Comparison of ENCODE assay signal across 12 cellular contexts in the genomic region with DNA sequence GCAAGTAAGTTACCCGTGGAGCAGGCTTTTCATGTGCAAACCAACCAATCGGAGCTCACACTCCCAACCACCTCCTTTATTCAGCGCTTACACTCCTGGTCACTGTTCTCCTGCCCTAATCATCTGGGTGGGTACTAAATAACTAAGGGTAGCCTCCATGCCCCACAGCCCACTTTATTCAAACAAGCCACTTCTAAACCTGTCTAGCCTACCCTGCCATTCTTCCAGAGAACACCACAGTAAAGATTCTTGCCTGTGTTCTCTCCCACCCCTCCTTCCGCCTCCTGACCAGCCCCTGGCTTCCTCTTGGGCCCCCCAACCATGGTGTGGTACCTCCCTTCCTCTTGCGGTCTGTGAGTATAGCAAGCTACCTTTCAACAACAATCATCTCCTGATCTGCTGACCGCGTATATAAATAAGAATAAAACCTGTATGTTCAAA.
A peak's percentile ranks its signal among the peaks of the same experiment; 100 is the strongest.
DNase-seq lines count a peak whose midpoint lies in the region; ATAC-seq and TF ChIP-seq lines count a peak whose summit lies in the region.
"Had no signal": no experiment of that assay in that cellular context is flagged by ENCODE, and none has a peak within 500 bp of the region (broad histone marks: within the 10 kb centered on the region; RNA-seq: fewer than 3 reads in every experiment).

No MANE protein-coding gene starts in this region.

- BruUV-seq in PC-9 (replicated peaks; lab: Mats Ljungman, UMichigan), result no TSS peak

- H4K20me1 ChIP-seq in PC-9 (ENCODE audit: insufficient read depth), result no peaks in the 10 kb centered on the region

- H3K27me3 ChIP-seq in PC-9 (ENCODE audit: insufficient read depth, low read depth), result peaks cover 22% of the 10 kb centered on the region; the same call in 1 of the 2 replicates
- H3K27me3 ChIP-seq: cardiac muscle cell had no signal

- H3K27ac Mint-ChIP-seq in T-helper 17 cell, result peak overlapping the region; percentile 94
- H3K27ac Mint-ChIP-seq in activated naive CD4-positive, alpha-beta T cell treated with anti-CD3 and anti-CD28 coated beads, Interleukin-2, amount 10 ng/mL, durations not matched to agents 7 days and 5 days, result peak overlapping the region; percentile 87
- peak overlapping the region; percentile 64 to 76 for H3K27ac Mint-ChIP-seq in natural killer cell treated with Interleukin-12 subunit alpha and Interleukin-12 subunit beta and Interleukin-15 and Interleukin-18, amount 100 ng/mL, for 72 hours

- intact Hi-C loops in PC-9 (cut with micrococcal nuclease; ENCODE audit: unreplicated experiment), result no loop called here

- TF ChIP-seq CTCF in GM12865 (IDR thresholded peaks at IDR 0.05; ENCODE audit: insufficient read depth, low read depth, low read length, missing control alignments) (no peak), PC-9 (conservative IDR thresholded peaks at IDR 0.05) (no peak)

- POLR2A ChIA-PET in PC-9 (lab: Charles Lee; ENCODE audit: unreplicated experiment), result no interaction called here

- H3F3A ChIP-seq in PC-9 (ENCODE audit: insufficient read depth, low read depth), result no peaks in the 10 kb centered on the region

- H3K9me3 ChIP-seq in T-helper 17 cell (ENCODE audit: control insufficient read depth, low read length, poor library complexity, severe bottlenecking), result peaks cover 3% of the 10 kb centered on the region
- no peaks in the 10 kb centered on the region for H3K9me3 ChIP-seq in PC-9 (ENCODE audit: insufficient read depth, low read depth)

- H3K9me3 Mint-ChIP-seq in activated naive CD4-positive, alpha-beta T cell treated with anti-CD3 and anti-CD28 coated beads, Interleukin-2, amount 10 ng/mL, durations not matched to agents 7 days and 5 days, result peaks cover 16% of the 10 kb centered on the region
- peaks cover 5% of the 10 kb centered on the region for H3K9me3 Mint-ChIP-seq in natural killer cell treated with Interleukin-12 subunit alpha and Interleukin-12 subunit beta and Interleukin-15 and Interleukin-18, amount 100 ng/mL, for 72 hours

- peaks cover 40% of the 10 kb centered on the region for H3K4me1 Mint-ChIP-seq in T-helper 17 cell
- peaks cover 65% of the 10 kb centered on the region for H3K4me1 Mint-ChIP-seq in activated naive CD4-positive, alpha-beta T cell treated with anti-CD3 and anti-CD28 coated beads, Interleukin-2, amount 10 ng/mL, durations not matched to agents 7 days and 5 days
- peaks cover 39 to 62% of the 10 kb centered on the region in 2 donors for H3K4me1 Mint-ChIP-seq in natural killer cell treated with Interleukin-12 subunit alpha and Interleukin-12 subunit beta and Interleukin-15 and Interleukin-18, amount 100 ng/mL, for 72 hours (ENCODE audit: low read depth in 2 of 2)

- peak overlapping the region; percentile 83 for H3K4me3 Mint-ChIP-seq in T-helper 17 cell
- peak overlapping the region; percentile 8 for H3K4me3 Mint-ChIP-seq in activated naive CD4-positive, alpha-beta T cell treated with anti-CD3 and anti-CD28 coated beads, Interleukin-2, amount 10 ng/mL, durations not matched to agents 7 days and 5 days
- H3K4me3 Mint-ChIP-seq in natural killer cell treated with Interleukin-12 subunit alpha and Interleukin-12 subunit beta and Interleukin-15 and Interleukin-18, amount 100 ng/mL, for 72 hours, result peak overlapping the region; percentile 74

- no peaks in the 10 kb centered on the region for H3K36me3 ChIP-seq in PC-9 (ENCODE audit: low read depth)
- H3K36me3 ChIP-seq: cardiac muscle cell had no signal

- ATAC-seq in T-helper 17 cell (peak; percentile 59), GM21390 (IDR thresholded peaks at IDR 0.05; ENCODE audit: unreplicated experiment) (no peak)
- peak; percentile 61 to 78 for ATAC-seq in natural killer cell treated with Interleukin-12 subunit alpha and Interleukin-12 subunit beta and Interleukin-15 and Interleukin-18, amount 100 ng/mL, for 72 hours

- no peak overlapping the region for H3K27ac ChIP-seq in PC-9
- H3K27ac ChIP-seq: C4-2B, cardiac muscle cell had no signal

- H3K4me2 ChIP-seq in PC-9, result no peak overlapping the region

- H3K4me3 ChIP-seq in GM12865 (ENCODE audit: low read depth, low read length) (no peak overlapping the region; the same call in 1 of the 2 replicates), PC-9 (no peak overlapping the region)
- H3K4me3 ChIP-seq: cardiac muscle cell had no signal

- no peaks in the 10 kb centered on the region for H3K36me3 Mint-ChIP-seq in T-helper 17 cell (ENCODE audit: low read depth)
- peaks cover 23% of the 10 kb centered on the region for H3K36me3 Mint-ChIP-seq in activated naive CD4-positive, alpha-beta T cell treated with anti-CD3 and anti-CD28 coated beads, Interleukin-2, amount 10 ng/mL, durations not matched to agents 7 days and 5 days
- H3K36me3 Mint-ChIP-seq in natural killer cell treated with Interleukin-12 subunit alpha and Interleukin-12 subunit beta and Interleukin-15 and Interleukin-18, amount 100 ng/mL, for 72 hours, result peaks cover 7% of the 10 kb centered on the region

- no peaks in the 10 kb centered on the region for H3K9me2 ChIP-seq in PC-9 (ENCODE audit: insufficient read depth)

- CTCF ChIA-PET in activated naive CD4-positive, alpha-beta T cell treated with anti-CD3 and anti-CD28 coated beads, Interleukin-2, amount 10 ng/mL, durations not matched to agents 7 days and 5 days (lab: Charles Lee), result no interaction called here
- CTCF ChIA-PET in PC-9 (lab: Charles Lee), result no interaction called here

- H2AFZ ChIP-seq in PC-9, result no peak overlapping the region

- DNase-seq in GM12865 (ENCODE audit: low read depth) (peak; percentile 41), T-helper 17 cell (no peak), COLO829 (ENCODE audit: low spot score) (no peak), NCI-H2107 treated with DMSO at 0.1 percent for 48 hours (lab: John Stamatoyannopoulos, UW; ENCODE audit: unreplicated experiment) (no peak), PC-9 (no peak)
- DNase-seq in activated naive CD4-positive, alpha-beta T cell treated with anti-CD3 and anti-CD28 coated beads, Interleukin-2, amount 10 ng/mL, durations not matched to agents 7 days and 5 days, result peak; percentile 69
- no peak for DNase-seq in natural killer cell treated with Interleukin-12 subunit alpha and Interleukin-12 subunit beta and Interleukin-15 and Interleukin-18, amount 100 ng/mL, for 72 hours (ENCODE audit: low spot score)
- DNase-seq: left cardiac atrium, NCI-H510A had no signal

- no peaks in the 10 kb centered on the region for H3K79me2 ChIP-seq in PC-9 (ENCODE audit: low read depth)

- H3K27me3 Mint-ChIP-seq in T-helper 17 cell, result no peaks in the 10 kb centered on the region
- peaks cover 4% of the 10 kb centered on the region for H3K27me3 Mint-ChIP-seq in activated naive CD4-positive, alpha-beta T cell treated with anti-CD3 and anti-CD28 coated beads, Interleukin-2, amount 10 ng/mL, durations not matched to agents 7 days and 5 days
- H3K27me3 Mint-ChIP-seq in natural killer cell treated with Interleukin-12 subunit alpha and Interleukin-12 subunit beta and Interleukin-15 and Interleukin-18, amount 100 ng/mL, for 72 hours, result no peaks in the 10 kb centered on the region

- no peaks in the 10 kb centered on the region for H3K4me1 ChIP-seq in PC-9 (replicated peaks; ENCODE audit: insufficient read depth)

Comparison
In these comparisons a context has a peak if more than half of its experiments do, and no peak if none do; other contexts are left out.
1. DNase-seq: peak in GM12865 (single experiment) and activated naive CD4-positive, alpha-beta T cell treated with anti-CD3 and anti-CD28 coated beads, Interleukin-2, amount 10 ng/mL, durations not matched to agents 7 days and 5 days (single experiment); none in T-helper 17 cell (0 of 3), natural killer cell treated with Interleukin-12 subunit alpha and Interleukin-12 subunit beta and Interleukin-15 and Interleukin-18, amount 100 ng/mL, for 72 hours (single experiment), COLO829 (single experiment), NCI-H2107 treated with DMSO at 0.1 percent for 48 hours (single experiment) and PC-9 (0 of 2).
2. H3K4me3 Mint-ChIP-seq: peak in every context shown above with its lines; median percentile 83 in T-helper 17 cell; 74 in natural killer cell treated with Interleukin-12 subunit alpha and Interleukin-12 subunit beta and Interleukin-15 and Interleukin-18, amount 100 ng/mL, for 72 hours; 8 in activated naive CD4-positive, alpha-beta T cell treated with anti-CD3 and anti-CD28 coated beads, Interleukin-2, amount 10 ng/mL, durations not matched to agents 7 days and 5 days.
3. Peak in every context shown above with its lines, with median percentiles within 50 percentile points of each other: H3K27ac Mint-ChIP-seq.